Comparison of ENCODE assay signal across 8 cellular contexts in the genomic region with DNA sequence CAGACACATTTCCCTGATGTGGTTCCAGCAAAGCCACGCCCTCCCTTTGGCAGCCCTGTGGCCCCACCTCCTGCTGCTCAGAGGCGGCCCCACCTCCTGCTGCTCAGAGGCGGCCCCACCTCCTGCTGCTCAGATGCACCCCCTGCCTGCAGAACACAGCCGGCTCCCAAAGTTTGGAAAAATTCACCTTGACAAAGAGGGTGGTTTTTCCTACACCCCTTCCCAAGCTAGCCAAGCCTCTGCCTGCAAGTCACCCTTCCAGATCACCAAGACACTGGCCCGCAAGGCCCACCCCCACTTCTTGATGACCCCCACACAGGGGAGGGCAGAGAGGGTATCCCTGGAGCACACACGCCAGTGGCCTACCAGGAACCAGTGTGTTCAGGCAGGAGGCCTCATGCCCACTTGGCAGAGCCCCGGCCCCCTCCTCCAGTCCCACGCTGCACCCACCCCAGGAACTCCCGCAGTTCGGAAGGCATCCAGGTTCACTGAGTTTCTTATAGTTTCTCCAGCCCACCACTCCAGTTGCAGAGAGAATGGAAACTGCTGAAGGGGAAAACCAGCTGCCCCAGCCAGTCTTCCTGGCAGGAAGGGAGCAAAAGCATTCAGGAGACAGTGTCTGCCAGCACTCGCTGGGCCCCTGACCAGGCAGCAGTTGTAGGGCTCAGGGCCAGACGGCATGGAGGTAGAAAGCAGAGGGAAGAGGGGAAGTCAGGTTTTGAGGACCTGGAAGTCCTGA. TPM values are rescaled to one million over a fixed set of nuclear protein-coding genes. Genes with fewer than 3 reads are reported as not detected.
DNase-seq lines count a peak whose midpoint lies in the region; ATAC-seq and TF ChIP-seq lines count a peak whose summit lies in the region.

No MANE protein-coding gene starts in this region.

- no peaks in the 10 kb centered on the region for H3F3A ChIP-seq in PC-9 (ENCODE audit: insufficient read depth, low read depth)

- H3K4me3 ChIP-seq in PC-9 (no peak overlapping the region), fibroblast of pulmonary artery (replicated peaks; ENCODE audit: low read depth, low read length) (no peak overlapping the region)

- intact Hi-C loops in PC-9 (cut with micrococcal nuclease; ENCODE audit: unreplicated experiment): loop anchor here (2.0 to 10.0 kb wide), 2 partner anchors 241 to 437 kb away; partner anchors contain the start of gene POLG

- no TSS peak for BruUV-seq in PC-9 (replicated peaks; lab: Mats Ljungman, UMichigan)

- no peaks in the 10 kb centered on the region for H3K36me3 ChIP-seq in PC-9 (ENCODE audit: low read depth)

- no peaks in the 10 kb centered on the region for H3K79me2 ChIP-seq in PC-9 (ENCODE audit: low read depth)

- DNase-seq in COR-L47 (lab: John Stamatoyannopoulos, UW) (peak; percentile 41), PC-9 (peak; percentile 62 to 84), fibroblast of pulmonary artery (ENCODE audit: low read depth) (peak; percentile 79), omental fat pad (ENCODE audit: low spot score) (peak; percentile 62), substantia nigra (lab: John Stamatoyannopoulos, UW) (peak in 37 of 49 donors; percentile 11 to 80 (median 46))
- DNase-seq in activated T-cell treated with anti-CD3 and anti-CD28 coated beads, Interleukin-2, amount 50 U/mL, for 48 hours: peak; percentile 76 to 83

- H4K20me1 ChIP-seq in PC-9 (ENCODE audit: insufficient read depth): no peaks in the 10 kb centered on the region

- H3K27ac ChIP-seq in PC-9 (no peak overlapping the region), substantia nigra (ENCODE audit: low read depth, low read length, poor library complexity, severe bottlenecking) (no peak overlapping the region)

- H3K9me3 ChIP-seq in PC-9 (ENCODE audit: insufficient read depth, low read depth): no peaks in the 10 kb centered on the region

- TF ChIP-seq CTCF in PC-9 (conservative IDR thresholded peaks at IDR 0.05): peak; percentile 57
- TF ChIP-seq CTCF in fibroblast of pulmonary artery (IDR thresholded peaks at IDR 0.05; ENCODE audit: low read length, missing control alignments): peak; percentile 61
- no peak for TF ChIP-seq CTCF in omental fat pad (IDR thresholded peaks at IDR 0.05)

- H3K4me1 ChIP-seq in PC-9 (replicated peaks; ENCODE audit: insufficient read depth): 0 out of 2 replicates have a peak, but pooled peaks cover 3% of the 10 kb centered on the region

- CTCF ChIA-PET in PC-9 (lab: Charles Lee): interaction anchor here (0.6 kb wide), 1 partner anchor 307 kb away, joined by 4 read pairs; no protein-coding TSS in a partner anchor

- no peak overlapping the region for H3K4me2 ChIP-seq in PC-9

- POLR2A ChIA-PET in PC-9 (lab: Charles Lee; ENCODE audit: unreplicated experiment): no interaction called here

- no peak overlapping the region for H2AFZ ChIP-seq in PC-9

- peaks cover 19% of the 10 kb centered on the region; the same call in 1 of the 2 replicates for H3K27me3 ChIP-seq in PC-9 (ENCODE audit: insufficient read depth, low read depth)

- H3K9me2 ChIP-seq in PC-9 (ENCODE audit: insufficient read depth): no peaks in the 10 kb centered on the region

- peak; percentile 96 for ATAC-seq in HG03045 (IDR thresholded peaks at IDR 0.05; ENCODE audit: unreplicated experiment)
- ATAC-seq in omental fat pad (ENCODE audit: low FRiP score): peak; percentile 91
- no peak for ATAC-seq in HG03280 (IDR thresholded peaks at IDR 0.05; ENCODE audit: unreplicated experiment)

RNA-seq across cellular contexts. Expression of gene HAPLN3, which starts 2.3 kb away (rescaled TPM):
- 2.4 and 3.8 TPM in 2 replicates for total RNA-seq in PC-9 (2021)
- total RNA-seq in omental fat pad: 10 to 100 TPM in 3 of 4 donors, 1 to 10 TPM in 1; 7.2 to 56.2 (median 31.0) TPM

RNA-seq across cellular contexts. Expression of gene MFGE8, which starts 15.6 kb away (rescaled TPM):
- 54.5 and 64.3 TPM in 2 replicates for total RNA-seq in PC-9 (2021)
- 100 to 1,000 TPM; 341 to 594 (median 450) TPM for total RNA-seq in omental fat pad

Comparison
In these comparisons a context has a peak if more than half of its experiments do, and no peak if none do; other contexts are left out.
1. CTCF ChIP-seq: peak in PC-9 (single experiment) and fibroblast of pulmonary artery (single experiment); none in omental fat pad (0 of 3).
2. Peak in every context shown above with its lines, with median percentiles within 50 percentile points of each other: DNase-seq.